In genomic region chr19:53123400-53123799, GRCh38 we compare ENCODE assay signal across 13 cellular contexts. TPM values are rescaled to one million over a fixed set of nuclear protein-coding genes. Genes with fewer than 3 reads are reported as not detected.
DNase-seq lines count a peak whose midpoint lies in the region; ATAC-seq and TF ChIP-seq lines count a peak whose summit lies in the region.
"Had no signal": no experiment of that assay in that cellular context is flagged by ENCODE, and none has a peak within 500 bp of the region (broad histone marks: within the 10 kb centered on the region; RNA-seq: fewer than 3 reads in every experiment).

No MANE protein-coding gene starts in this region.

- intact Hi-C loops in upper lobe of right lung (cut with DNase I): no loop called here
- intact Hi-C loops in CD4-positive, alpha-beta memory T cell (cut with micrococcal nuclease): no loop called here

- WGBS in liver: 84% methylated on average over 7 of the region's 7 CpGs

- H3K36me3 ChIP-seq in liver (ENCODE audit: control insufficient read depth in 4 of 4, insufficient read depth in 3 of 4, low read depth in 1 of 4, low read length in 3 of 4): no peaks in the 10 kb centered on the region
- no peaks in the 10 kb centered on the region for H3K36me3 ChIP-seq in upper lobe of right lung
- H3K36me3 ChIP-seq in CD4-positive, alpha-beta memory T cell (ENCODE audit: insufficient read depth, low read length): no peaks in the 10 kb centered on the region
- H3K36me3 ChIP-seq: BE2C had no signal

- DNase-seq in stimulated activated effector memory CD8-positive, alpha-beta T cell treated with anti-CD3 and anti-CD28 coated beads, Interleukin-12 subunit alpha, Interleukin-12 subunit beta, amount 100 ng/mL, for 72 hours (ENCODE audit: low spot score in 2 of 2): no peak
- DNase-seq in upper lobe of right lung: peak; percentile 35
- no peak for DNase-seq in CD4-positive, alpha-beta memory T cell
- DNase-seq: BE2C, DMS 273 treated with DMSO at 0.1 percent for 48 hours, GM23248, IMR-90 had no signal

- POLR2A ChIA-PET in CD4-positive, alpha-beta memory T cell (lab: Charles Lee; ENCODE audit: partially characterized antibody): no interaction called here

- H3K4me1 ChIP-seq in liver (ENCODE audit: control insufficient read depth in 4 of 4, insufficient read depth in 4 of 4, low read length in 3 of 4) (no peaks in the 10 kb centered on the region), upper lobe of right lung (no peaks in the 10 kb centered on the region)
- H3K4me1 ChIP-seq in CD4-positive, alpha-beta memory T cell (ENCODE audit: insufficient read depth, low read length): no peaks in the 10 kb centered on the region
- H3K4me1 ChIP-seq: BE2C had no signal

- peaks cover 17% of the 10 kb centered on the region for H3K9me3 Mint-ChIP-seq in stimulated activated effector memory CD8-positive, alpha-beta T cell treated with anti-CD3 and anti-CD28 coated beads, Interleukin-12 subunit alpha, Interleukin-12 subunit beta, amount 100 ng/mL, for 72 hours
- H3K9me3 Mint-ChIP-seq in CD4-positive, alpha-beta memory T cell: peaks cover 4 to 60% (median 44%) of the 10 kb centered on the region in 8 donors

- H3K27ac ChIP-seq in cingulate gyrus (ENCODE audit: low read depth, low read length) (peak overlapping the region; percentile 29), liver (ENCODE audit: low read depth in 1 of 2, low read length in 2 of 2) (no peak overlapping the region), upper lobe of right lung (no peak overlapping the region)
- H3K27ac ChIP-seq in CD4-positive, alpha-beta memory T cell (ENCODE audit: low read depth, low read length): no peak overlapping the region
- H3K27ac ChIP-seq: GM23248 had no signal

- CTCF ChIA-PET in CD4-positive, alpha-beta memory T cell (lab: Charles Lee; ENCODE audit: partially characterized antibody): no interaction called here

- no peak overlapping the region for H3K4me3 ChIP-seq in liver (ENCODE audit: low read depth in 1 of 3, low read length in 3 of 3)
- no peak overlapping the region for H3K4me3 ChIP-seq in upper lobe of right lung
- no peak overlapping the region for H3K4me3 ChIP-seq in CD4-positive, alpha-beta memory T cell (ENCODE audit: low read length in 2 of 2)
- H3K4me3 ChIP-seq: GM23248 had no signal

- H3K36me3 Mint-ChIP-seq in stimulated activated effector memory CD8-positive, alpha-beta T cell treated with anti-CD3 and anti-CD28 coated beads, Interleukin-12 subunit alpha, Interleukin-12 subunit beta, amount 100 ng/mL, for 72 hours: no peaks in the 10 kb centered on the region
- peaks cover 4 to 21% of the 10 kb centered on the region in 2 donors for H3K36me3 Mint-ChIP-seq in CD4-positive, alpha-beta memory T cell

- peaks cover 2 to 5% of the 10 kb centered on the region in 2 donors for H3K27me3 Mint-ChIP-seq in CD4-positive, alpha-beta memory T cell

- H3K9me3 ChIP-seq in liver (ENCODE audit: control insufficient read depth in 4 of 4, low read length in 3 of 4) (peaks cover 3 to 10% (median 4%) of the 10 kb centered on the region in 4 donors), upper lobe of right lung (no peaks in the 10 kb centered on the region)
- H3K9me3 ChIP-seq in CD4-positive, alpha-beta memory T cell (ENCODE audit: control insufficient read depth in 1 of 2, low read length in 2 of 2): no peaks in the 10 kb centered on the region
- H3K9me3 ChIP-seq: BE2C had no signal

- H3K9ac ChIP-seq in liver (ENCODE audit: low read depth in 1 of 2, low read length in 2 of 2): no peak overlapping the region
- H3K9ac ChIP-seq: GM23248 had no signal

- no peaks in the 10 kb centered on the region for H3K4me1 Mint-ChIP-seq in stimulated activated effector memory CD8-positive, alpha-beta T cell treated with anti-CD3 and anti-CD28 coated beads, Interleukin-12 subunit alpha, Interleukin-12 subunit beta, amount 100 ng/mL, for 72 hours
- no peaks in the 10 kb centered on the region for H3K4me1 Mint-ChIP-seq in CD4-positive, alpha-beta memory T cell
- H3K4me1 Mint-ChIP-seq: CD14-positive monocyte had no signal

- TF ChIP-seq RAD21 in liver (IDR thresholded peaks at IDR 0.05): no peak

- ATAC-seq in stimulated activated effector memory CD8-positive, alpha-beta T cell treated with anti-CD3 and anti-CD28 coated beads, Interleukin-12 subunit alpha, Interleukin-12 subunit beta, amount 100 ng/mL, for 72 hours: no peak
- no peak for ATAC-seq in upper lobe of right lung
- ATAC-seq in HG02642 (IDR thresholded peaks at IDR 0.05; ENCODE audit: poor library complexity, unreplicated experiment): no peak
- no peak for ATAC-seq in HG03460 (IDR thresholded peaks at IDR 0.05; ENCODE audit: unreplicated experiment)
- ATAC-seq: HCT116 had no signal

- H3K27me3 ChIP-seq in liver (ENCODE audit: control insufficient read depth in 4 of 4, insufficient read depth in 4 of 4, low read length in 3 of 4) (no peaks in the 10 kb centered on the region), upper lobe of right lung (no peaks in the 10 kb centered on the region)
- H3K27me3 ChIP-seq in CD4-positive, alpha-beta memory T cell (ENCODE audit: insufficient read depth, low read length): no peaks in the 10 kb centered on the region
- H3K27me3 ChIP-seq: BE2C had no signal

- H3K4me3 Mint-ChIP-seq in stimulated activated effector memory CD8-positive, alpha-beta T cell treated with anti-CD3 and anti-CD28 coated beads, Interleukin-12 subunit alpha, Interleukin-12 subunit beta, amount 100 ng/mL, for 72 hours: no peak overlapping the region
- H3K4me3 Mint-ChIP-seq in CD4-positive, alpha-beta memory T cell: no peak overlapping the region
- H3K4me3 Mint-ChIP-seq: CD14-positive monocyte had no signal

- H3K27ac Mint-ChIP-seq in stimulated activated effector memory CD8-positive, alpha-beta T cell treated with anti-CD3 and anti-CD28 coated beads, Interleukin-12 subunit alpha, Interleukin-12 subunit beta, amount 100 ng/mL, for 72 hours: peak overlapping the region; percentile 15
- H3K27ac Mint-ChIP-seq in CD4-positive, alpha-beta memory T cell: no peak overlapping the region

- TF ChIP-seq CTCF in liver (IDR thresholded peaks at IDR 0.05; ENCODE audit: low read depth, low read length, missing input control) (no peak), upper lobe of right lung (IDR thresholded peaks at IDR 0.05) (no peak)

TF ChIP-seq in liver, 16 proteins besides CTCF, POLR2A, EP300 and RAD21:
- TF ChIP-seq HNF4G (IDR thresholded peaks at IDR 0.05) (no peak), NR2F2 (IDR thresholded peaks at IDR 0.05) (peak; percentile 52), TAF1 (conservative IDR thresholded peaks at IDR 0.05) (no peak), FOXA1 (IDR thresholded peaks at IDR 0.05) (no peak), YY1 (IDR thresholded peaks at IDR 0.05) (no peak)

RNA-seq across cellular contexts. Expression of gene ZNF415, which starts 9.3 kb away (rescaled TPM):
- total RNA-seq in liver: 1 to 10 TPM; 1.3 to 2.4 TPM
- 1 to 10 TPM in 1 of 2 donors, under 1 TPM in 1; 0.65 to 1.1 TPM for polyA plus RNA-seq in liver
- total RNA-seq in upper lobe of right lung: 7.0 TPM
- 1 to 10 TPM; 1.0 to 1.3 TPM for total RNA-seq in CD4-positive, alpha-beta memory T cell
- polyA plus RNA-seq in CD4-positive, alpha-beta memory T cell: 1 to 10 TPM; 1.6 to 1.8 TPM

RNA-seq across cellular contexts. Expression of gene ZNF160, which starts 20.2 kb away (rescaled TPM):
- total RNA-seq in liver: 10 to 100 TPM in 1 of 2 donors, 1 to 10 TPM in 1; 9.2 to 30.1 TPM
- 1 to 10 TPM; 6.3 to 6.7 TPM for polyA plus RNA-seq in liver
- 35.3 TPM for total RNA-seq in upper lobe of right lung
- total RNA-seq in CD4-positive, alpha-beta memory T cell: 10 to 100 TPM; 72.0 to 81.1 TPM
- polyA plus RNA-seq in CD4-positive, alpha-beta memory T cell: 10 to 100 TPM; 19.0 to 31.0 TPM

RNA-seq across cellular contexts. Expression of gene ZNF347, which starts 35.5 kb away (rescaled TPM):
- 1 to 10 TPM; 2.9 to 4.8 TPM for total RNA-seq in liver
- under 1 TPM; 0.55 to 0.83 TPM for polyA plus RNA-seq in liver
- total RNA-seq in upper lobe of right lung: 16.2 TPM
- 10 to 100 TPM; 23.0 to 24.3 TPM for total RNA-seq in CD4-positive, alpha-beta memory T cell
- 1 to 10 TPM; 3.4 to 4.5 TPM for polyA plus RNA-seq in CD4-positive, alpha-beta memory T cell
